ENCODE assay signal across 1 cellular context in genomic region chr21:44869860-44870747, GRCh38.
A peak's percentile ranks its signal among the peaks of the same experiment; 100 is the strongest.
TF ChIP-seq lines count a peak whose summit lies in the region.

No MANE protein-coding gene starts in this region.

TF ChIP-seq in HepG2, 621 proteins besides CTCF, POLR2A, EP300 and RAD21 (continued from another document and continues in another):
- TF ChIP-seq SNAPC4 (CRISPR knock-in tag; IDR thresholded peaks at IDR 0.05) (no peak), NCOR1 (IDR thresholded peaks at IDR 0.05; ENCODE audit: borderline replicate concordance, low read length) (peak; percentile 66; the same call in 1 of the 2 replicates), ZNF878 (CRISPR knock-in tag; IDR thresholded peaks at IDR 0.05) (peak; percentile 83; the same call in 1 of the 2 replicates), FOSL1 (CRISPR knock-in tag; IDR thresholded peaks at IDR 0.05; ENCODE audit: borderline replicate concordance) (peak; percentile 93), XBP1 (CRISPR knock-in tag; IDR thresholded peaks at IDR 0.05) (no peak), TCF7 (IDR thresholded peaks at IDR 0.05; ENCODE audit: low read depth) (peak; percentile 65), PITX1 (CRISPR knock-in tag; IDR thresholded peaks at IDR 0.05) (0 out of 2 replicates have a peak, but pooled peaks have one; percentile 19), MYPOP (CRISPR knock-in tag; IDR thresholded peaks at IDR 0.05) (peak; percentile 55; the same call in 1 of the 2 replicates), SRY (CRISPR knock-in tag; IDR thresholded peaks at IDR 0.05) (no peak), GRHL1 (CRISPR knock-in tag; conservative IDR thresholded peaks at IDR 0.05) (no peak), ZNF121 (CRISPR knock-in tag; IDR thresholded peaks at IDR 0.05) (peak; percentile 78), ZNF430 (CRISPR knock-in tag; IDR thresholded peaks at IDR 0.05) (0 out of 2 replicates have a peak, but pooled peaks have one; percentile 54), SSRP1 (CRISPR knock-in tag; IDR thresholded peaks at IDR 0.05) (no peak), ZSCAN9 (CRISPR knock-in tag; IDR thresholded peaks at IDR 0.05; ENCODE audit: borderline replicate concordance) (peak; percentile 53; the same call in 1 of the 2 replicates), SIN3A (IDR thresholded peaks at IDR 0.05; ENCODE audit: borderline replicate concordance, low read depth, low read length) (peak; percentile 69; the same call in 1 of the 2 replicates), JUN (CRISPR knock-in tag; IDR thresholded peaks at IDR 0.05) (peak; percentile 82), UBTF (CRISPR knock-in tag; IDR thresholded peaks at IDR 0.05) (peak; percentile 44; the same call in 1 of the 2 replicates), ZNF605 (CRISPR knock-in tag; IDR thresholded peaks at IDR 0.05) (peak; percentile 60), SAP130 (CRISPR knock-in tag; IDR thresholded peaks at IDR 0.05; ENCODE audit: low read depth) (peak; percentile 94), ERF (CRISPR knock-in tag; IDR thresholded peaks at IDR 0.05) (peak; percentile 71; the same call in 1 of the 2 replicates), ZFP37 (CRISPR knock-in tag; IDR thresholded peaks at IDR 0.05; ENCODE audit: borderline replicate concordance) (0 out of 2 replicates have a peak, but pooled peaks have one; percentile 19), ZNF781 (CRISPR knock-in tag; IDR thresholded peaks at IDR 0.05; ENCODE audit: borderline replicate concordance, not compliant biosample characterization) (no peak), ZSCAN29 (CRISPR knock-in tag; conservative IDR thresholded peaks at IDR 0.05) (0 out of 2 replicates have a peak, but pooled peaks have one; percentile 42), NCOA2 (CRISPR knock-in tag; IDR thresholded peaks at IDR 0.05) (peak; percentile 85), ZNF674 (CRISPR knock-in tag; IDR thresholded peaks at IDR 0.05; ENCODE audit: low read depth) (no peak), ZNF83 (CRISPR knock-in tag; IDR thresholded peaks at IDR 0.05; ENCODE audit: borderline replicate concordance) (no peak), RFX1 (IDR thresholded peaks at IDR 0.05) (no peak), CBX5 (CRISPR knock-in tag; IDR thresholded peaks at IDR 0.05; ENCODE audit: borderline replicate concordance) (no peak), MED1 (CRISPR knock-in tag; IDR thresholded peaks at IDR 0.05) (peak; percentile 94), TP53 (CRISPR knock-in tag; conservative IDR thresholded peaks at IDR 0.05) (no peak), MAFF (IDR thresholded peaks at IDR 0.05; ENCODE audit: low read depth, low read length) (0 out of 2 replicates have a peak, but pooled peaks have one; percentile 9), FOXP1 (IDR thresholded peaks at IDR 0.05) (peak; percentile 55), FOXP1 (CRISPR knock-in tag; IDR thresholded peaks at IDR 0.05) (peak; percentile 91), MAF1 (CRISPR knock-in tag; IDR thresholded peaks at IDR 0.05; ENCODE audit: borderline replicate concordance) (no peak), BCL6 (CRISPR knock-in tag; IDR thresholded peaks at IDR 0.05) (peak; percentile 45; the same call in 1 of the 2 replicates)
- TF ChIP-seq, protein P1, sequence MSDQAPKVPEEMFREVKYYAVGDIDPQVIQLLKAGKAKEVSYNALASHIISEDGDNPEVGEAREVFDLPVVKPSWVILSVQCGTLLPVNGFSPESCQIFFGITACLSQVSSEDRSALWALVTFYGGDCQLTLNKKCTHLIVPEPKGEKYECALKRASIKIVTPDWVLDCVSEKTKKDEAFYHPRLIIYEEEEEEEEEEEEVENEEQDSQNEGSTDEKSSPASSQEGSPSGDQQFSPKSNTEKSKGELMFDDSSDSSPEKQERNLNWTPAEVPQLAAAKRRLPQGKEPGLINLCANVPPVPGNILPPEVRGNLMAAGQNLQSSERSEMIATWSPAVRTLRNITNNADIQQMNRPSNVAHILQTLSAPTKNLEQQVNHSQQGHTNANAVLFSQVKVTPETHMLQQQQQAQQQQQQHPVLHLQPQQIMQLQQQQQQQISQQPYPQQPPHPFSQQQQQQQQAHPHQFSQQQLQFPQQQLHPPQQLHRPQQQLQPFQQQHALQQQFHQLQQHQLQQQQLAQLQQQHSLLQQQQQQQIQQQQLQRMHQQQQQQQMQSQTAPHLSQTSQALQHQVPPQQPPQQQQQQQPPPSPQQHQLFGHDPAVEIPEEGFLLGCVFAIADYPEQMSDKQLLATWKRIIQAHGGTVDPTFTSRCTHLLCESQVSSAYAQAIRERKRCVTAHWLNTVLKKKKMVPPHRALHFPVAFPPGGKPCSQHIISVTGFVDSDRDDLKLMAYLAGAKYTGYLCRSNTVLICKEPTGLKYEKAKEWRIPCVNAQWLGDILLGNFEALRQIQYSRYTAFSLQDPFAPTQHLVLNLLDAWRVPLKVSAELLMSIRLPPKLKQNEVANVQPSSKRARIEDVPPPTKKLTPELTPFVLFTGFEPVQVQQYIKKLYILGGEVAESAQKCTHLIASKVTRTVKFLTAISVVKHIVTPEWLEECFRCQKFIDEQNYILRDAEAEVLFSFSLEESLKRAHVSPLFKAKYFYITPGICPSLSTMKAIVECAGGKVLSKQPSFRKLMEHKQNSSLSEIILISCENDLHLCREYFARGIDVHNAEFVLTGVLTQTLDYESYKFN (CRISPR knock-in tag; conservative IDR thresholded peaks at IDR 0.05) = peak; percentile 72
- TF ChIP-seq, protein P2, sequence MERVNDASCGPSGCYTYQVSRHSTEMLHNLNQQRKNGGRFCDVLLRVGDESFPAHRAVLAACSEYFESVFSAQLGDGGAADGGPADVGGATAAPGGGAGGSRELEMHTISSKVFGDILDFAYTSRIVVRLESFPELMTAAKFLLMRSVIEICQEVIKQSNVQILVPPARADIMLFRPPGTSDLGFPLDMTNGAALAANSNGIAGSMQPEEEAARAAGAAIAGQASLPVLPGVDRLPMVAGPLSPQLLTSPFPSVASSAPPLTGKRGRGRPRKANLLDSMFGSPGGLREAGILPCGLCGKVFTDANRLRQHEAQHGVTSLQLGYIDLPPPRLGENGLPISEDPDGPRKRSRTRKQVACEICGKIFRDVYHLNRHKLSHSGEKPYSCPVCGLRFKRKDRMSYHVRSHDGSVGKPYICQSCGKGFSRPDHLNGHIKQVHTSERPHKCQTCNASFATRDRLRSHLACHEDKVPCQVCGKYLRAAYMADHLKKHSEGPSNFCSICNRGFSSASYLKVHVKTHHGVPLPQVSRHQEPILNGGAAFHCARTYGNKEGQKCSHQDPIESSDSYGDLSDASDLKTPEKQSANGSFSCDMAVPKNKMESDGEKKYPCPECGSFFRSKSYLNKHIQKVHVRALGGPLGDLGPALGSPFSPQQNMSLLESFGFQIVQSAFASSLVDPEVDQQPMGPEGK (CRISPR knock-in tag; IDR thresholded peaks at IDR 0.05) = peak; percentile 41; the same call in 1 of the 2 replicates
- TF ChIP-seq, protein P3, sequence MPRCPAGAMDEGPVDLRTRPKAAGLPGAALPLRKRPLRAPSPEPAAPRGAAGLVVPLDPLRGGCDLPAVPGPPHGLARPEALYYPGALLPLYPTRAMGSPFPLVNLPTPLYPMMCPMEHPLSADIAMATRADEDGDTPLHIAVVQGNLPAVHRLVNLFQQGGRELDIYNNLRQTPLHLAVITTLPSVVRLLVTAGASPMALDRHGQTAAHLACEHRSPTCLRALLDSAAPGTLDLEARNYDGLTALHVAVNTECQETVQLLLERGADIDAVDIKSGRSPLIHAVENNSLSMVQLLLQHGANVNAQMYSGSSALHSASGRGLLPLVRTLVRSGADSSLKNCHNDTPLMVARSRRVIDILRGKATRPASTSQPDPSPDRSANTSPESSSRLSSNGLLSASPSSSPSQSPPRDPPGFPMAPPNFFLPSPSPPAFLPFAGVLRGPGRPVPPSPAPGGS (CRISPR knock-in tag; IDR thresholded peaks at IDR 0.05) = no peak
- TF ChIP-seq, protein P4, sequence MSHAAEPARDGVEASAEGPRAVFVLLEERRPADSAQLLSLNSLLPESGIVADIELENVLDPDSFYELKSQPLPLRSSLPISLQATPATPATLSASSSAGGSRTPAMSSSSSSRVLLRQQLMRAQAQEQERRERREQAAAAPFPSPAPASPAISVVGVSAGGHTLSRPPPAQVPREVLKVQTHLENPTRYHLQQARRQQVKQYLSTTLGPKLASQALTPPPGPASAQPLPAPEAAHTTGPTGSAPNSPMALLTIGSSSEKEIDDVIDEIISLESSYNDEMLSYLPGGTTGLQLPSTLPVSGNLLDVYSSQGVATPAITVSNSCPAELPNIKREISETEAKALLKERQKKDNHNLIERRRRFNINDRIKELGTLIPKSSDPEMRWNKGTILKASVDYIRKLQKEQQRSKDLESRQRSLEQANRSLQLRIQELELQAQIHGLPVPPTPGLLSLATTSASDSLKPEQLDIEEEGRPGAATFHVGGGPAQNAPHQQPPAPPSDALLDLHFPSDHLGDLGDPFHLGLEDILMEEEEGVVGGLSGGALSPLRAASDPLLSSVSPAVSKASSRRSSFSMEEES (CRISPR knock-in tag; IDR thresholded peaks at IDR 0.05) = peak; percentile 38; the same call in 1 of the 2 replicates
- TF ChIP-seq, protein P5, sequence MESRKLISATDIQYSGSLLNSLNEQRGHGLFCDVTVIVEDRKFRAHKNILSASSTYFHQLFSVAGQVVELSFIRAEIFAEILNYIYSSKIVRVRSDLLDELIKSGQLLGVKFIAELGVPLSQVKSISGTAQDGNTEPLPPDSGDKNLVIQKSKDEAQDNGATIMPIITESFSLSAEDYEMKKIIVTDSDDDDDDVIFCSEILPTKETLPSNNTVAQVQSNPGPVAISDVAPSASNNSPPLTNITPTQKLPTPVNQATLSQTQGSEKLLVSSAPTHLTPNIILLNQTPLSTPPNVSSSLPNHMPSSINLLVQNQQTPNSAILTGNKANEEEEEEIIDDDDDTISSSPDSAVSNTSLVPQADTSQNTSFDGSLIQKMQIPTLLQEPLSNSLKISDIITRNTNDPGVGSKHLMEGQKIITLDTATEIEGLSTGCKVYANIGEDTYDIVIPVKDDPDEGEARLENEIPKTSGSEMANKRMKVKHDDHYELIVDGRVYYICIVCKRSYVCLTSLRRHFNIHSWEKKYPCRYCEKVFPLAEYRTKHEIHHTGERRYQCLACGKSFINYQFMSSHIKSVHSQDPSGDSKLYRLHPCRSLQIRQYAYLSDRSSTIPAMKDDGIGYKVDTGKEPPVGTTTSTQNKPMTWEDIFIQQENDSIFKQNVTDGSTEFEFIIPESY (CRISPR knock-in tag; IDR thresholded peaks at IDR 0.05) = 0 out of 2 replicates have a peak, but pooled peaks have one; percentile 14
